19 cellular contexts compared by ENCODE assay signal in the genomic region with DNA sequence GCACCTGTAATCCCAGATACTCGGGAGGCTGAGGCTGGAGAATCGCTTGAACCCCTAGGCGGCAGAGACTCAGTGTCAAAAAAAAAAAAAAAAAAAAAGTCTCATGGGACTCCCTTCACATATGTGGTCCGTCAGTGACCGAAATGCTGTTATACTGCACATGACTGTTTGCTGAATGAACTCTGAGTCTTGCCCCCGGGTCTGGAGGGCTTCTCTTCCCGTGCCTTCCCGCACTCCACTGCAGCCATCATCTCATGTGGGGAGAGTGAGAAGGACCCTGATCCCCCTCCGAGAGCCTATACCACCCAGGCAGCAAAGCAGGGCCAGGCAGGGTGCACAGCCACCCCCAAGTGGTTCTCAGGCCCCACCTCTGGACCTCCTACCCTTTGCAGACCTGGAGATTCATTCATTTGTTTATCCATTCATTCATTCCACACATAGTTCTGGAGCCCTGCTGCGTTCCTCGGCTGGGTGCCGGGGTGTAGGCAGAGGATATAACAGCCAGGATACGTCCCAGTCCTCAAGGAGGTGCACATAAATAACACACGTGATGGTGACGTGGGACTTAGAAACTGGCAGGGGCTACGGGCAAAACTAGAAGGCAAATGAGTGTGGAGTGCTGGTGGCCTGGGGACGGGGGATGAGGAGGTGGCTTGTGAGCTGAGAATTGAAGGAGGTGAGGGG. TPM values are rescaled to one million over a fixed set of nuclear protein-coding genes. Genes with fewer than 3 reads are reported as not detected.
DNase-seq lines count a peak whose midpoint lies in the region; TF ChIP-seq lines count a peak whose summit lies in the region.
"Had no signal": no experiment of that assay in that cellular context is flagged by ENCODE, and none has a peak within 500 bp of the region (broad histone marks: within the 10 kb centered on the region; RNA-seq: fewer than 3 reads in every experiment).

No MANE protein-coding gene starts in this region.

- H3K9me3 ChIP-seq in esophagus muscularis mucosa (no peaks in the 10 kb centered on the region), stomach smooth muscle (ENCODE audit: control insufficient read depth in 2 of 2, low read length in 2 of 2) (no peaks in the 10 kb centered on the region)
- H3K9me3 ChIP-seq: esophagus squamous epithelium had no signal

- H3K36me3 ChIP-seq in esophagus muscularis mucosa (peaks cover 0 to 5% (median 3%) of the 10 kb centered on the region in 4 donors), stomach smooth muscle (ENCODE audit: control insufficient read depth in 2 of 2, insufficient read depth in 2 of 2, low read length in 2 of 2) (peaks cover 0 to 1% of the 10 kb centered on the region in 2 donors)

- peaks cover 5% of the 10 kb centered on the region for H3K27me3 Mint-ChIP-seq in endothelial cell (ENCODE audit: unreplicated experiment)
- H3K27me3 Mint-ChIP-seq: brain had no signal

- H3K4me1 ChIP-seq in esophagus muscularis mucosa, result peaks cover 11 to 45% (median 39%) of the 10 kb centered on the region in 4 donors
- H3K4me1 ChIP-seq in stomach smooth muscle (ENCODE audit: control insufficient read depth, insufficient read depth, low read length), result peaks cover 25% of the 10 kb centered on the region

- POLR2A ChIA-PET in HEK293T (lab: Yijun Ruan, JAX), result interaction anchor here (2.4 to 3.3 kb wide), 2 partner anchors 14 to 61 kb away, joined by 13 to 17 read pairs; partner anchors contain the start of gene NDUFA11

- H3K4me3 ChIP-seq in esophagus muscularis mucosa (no peak overlapping the region), stomach smooth muscle (ENCODE audit: low read length in 2 of 2) (peak overlapping the region in 1 of 2 donors; percentile 29)
- H3K4me3 ChIP-seq: dorsolateral prefrontal cortex, esophagus squamous epithelium, smooth muscle cell had no signal

- TF ChIP-seq POLR2A in esophagus muscularis mucosa (IDR thresholded peaks at IDR 0.05; ENCODE audit: low read depth), result no peak

- H3K36me3 Mint-ChIP-seq in endothelial cell (ENCODE audit: low read depth, unreplicated experiment), result no peaks in the 10 kb centered on the region
- H3K36me3 Mint-ChIP-seq: activated naive CD4-positive, alpha-beta T cell treated with anti-CD3 and anti-CD28 coated beads, Interleukin-2, amount 10 ng/mL, durations not matched to agents 7 days and 5 days; brain had no signal

- no peaks in the 10 kb centered on the region for H3K4me1 Mint-ChIP-seq in endothelial cell (ENCODE audit: unreplicated experiment)
- H3K4me1 Mint-ChIP-seq: activated naive CD4-positive, alpha-beta T cell treated with anti-CD3 and anti-CD28 coated beads, Interleukin-2, amount 10 ng/mL, durations not matched to agents 7 days and 5 days had no signal

- H3K27me3 ChIP-seq in esophagus muscularis mucosa (peaks cover 0 to 4% (median 0%) of the 10 kb centered on the region in 4 donors), stomach smooth muscle (ENCODE audit: control insufficient read depth in 1 of 2, insufficient read depth in 2 of 2, low read length in 2 of 2) (no peaks in the 10 kb centered on the region)

- no peak for TF ChIP-seq EP300 in esophagus muscularis mucosa (IDR thresholded peaks at IDR 0.05)

- intact Hi-C loops in esophagus muscularis mucosa (cut with DNase I), result no loop called here

- no peak overlapping the region for H3K27ac Mint-ChIP-seq in endothelial cell (ENCODE audit: unreplicated experiment)
- H3K27ac Mint-ChIP-seq: activated naive CD4-positive, alpha-beta T cell treated with anti-CD3 and anti-CD28 coated beads, Interleukin-2, amount 10 ng/mL, durations not matched to agents 7 days and 5 days; brain; stimulated activated naive CD8-positive, alpha-beta T cell treated with anti-CD3 and anti-CD28 coated beads, Interleukin-15, Interleukin-2, amounts not matched to agents 100 ng/mL and 50 ng/mL, for 24 hours; T-helper 2 cell treated with Interferon-gamma antibody and Interleukin-4, amounts not matched to agents 5 μg/mL and 100 μg/mL, for 36 hours had no signal

- no peak overlapping the region for H3K9ac ChIP-seq in stomach smooth muscle (ENCODE audit: low read length in 2 of 2)

- no peak for DNase-seq in HEK293T (ENCODE audit: extremely low spot score)
- DNase-seq in esophagus muscularis mucosa (ENCODE audit: extremely low spot score), result no peak
- DNase-seq in NCI-H2107 (lab: John Stamatoyannopoulos, UW), result no peak
- DNase-seq in endothelial cell (ENCODE audit: low spot score), result no peak
- DNase-seq: activated CD8-positive, alpha-beta memory T cell treated with anti-CD3 and anti-CD28 coated beads, Interleukin-2, amount 50 U/mL, for 48 hours; activated naive CD4-positive, alpha-beta T cell treated with anti-CD3 and anti-CD28 coated beads, Interleukin-2, amount 10 ng/mL, durations not matched to agents 7 days and 5 days; DMS79; dorsolateral prefrontal cortex; esophagus squamous epithelium; hypothalamus; left cardiac atrium; NK-92 treated with Interleukin-12 subunit alpha and Interleukin-12 subunit beta, amount 100 ng/mL, for 24 hours had no signal

- H3K27ac ChIP-seq in esophagus muscularis mucosa (replicated peaks in 1 of 4), result peak overlapping the region; percentile 75 to 80 (median 78)
- peak overlapping the region; percentile 11 for H3K27ac ChIP-seq in stomach smooth muscle (ENCODE audit: low read length)
- H3K27ac ChIP-seq: C4-2B, dorsolateral prefrontal cortex, esophagus squamous epithelium had no signal

- WGBS in esophagus muscularis mucosa, result 39% methylated on average over 17 of the region's 17 CpGs

- no peaks in the 10 kb centered on the region for H3K9me3 Mint-ChIP-seq in endothelial cell (ENCODE audit: unreplicated experiment)
- H3K9me3 Mint-ChIP-seq: activated naive CD4-positive, alpha-beta T cell treated with anti-CD3 and anti-CD28 coated beads, Interleukin-2, amount 10 ng/mL, durations not matched to agents 7 days and 5 days; stimulated activated naive CD8-positive, alpha-beta T cell treated with anti-CD3 and anti-CD28 coated beads, Interleukin-15, Interleukin-2, amounts not matched to agents 100 ng/mL and 50 ng/mL, for 24 hours; T-helper 2 cell treated with Interferon-gamma antibody and Interleukin-4, amounts not matched to agents 5 μg/mL and 100 μg/mL, for 36 hours had no signal

- TF ChIP-seq CTCF in esophagus muscularis mucosa (IDR thresholded peaks at IDR 0.05) (no peak), endothelial cell (IDR thresholded peaks at IDR 0.05; ENCODE audit: unreplicated experiment) (no peak)

- CTCF ChIA-PET in HEK293T (lab: Yijun Ruan, JAX), result interaction anchor here (4.2 kb wide), 1 partner anchor 85 kb away, joined by 22 read pairs; the partner anchor contains the start of gene NRTN

- H3K4me3 Mint-ChIP-seq in endothelial cell (ENCODE audit: unreplicated experiment), result no peak overlapping the region
- H3K4me3 Mint-ChIP-seq: activated naive CD4-positive, alpha-beta T cell treated with anti-CD3 and anti-CD28 coated beads, Interleukin-2, amount 10 ng/mL, durations not matched to agents 7 days and 5 days; brain; stimulated activated naive CD8-positive, alpha-beta T cell treated with anti-CD3 and anti-CD28 coated beads, Interleukin-15, Interleukin-2, amounts not matched to agents 100 ng/mL and 50 ng/mL, for 24 hours; T-helper 2 cell treated with Interferon-gamma antibody and Interleukin-4, amounts not matched to agents 5 μg/mL and 100 μg/mL, for 36 hours had no signal

TF ChIP-seq in HEK293T, 16 proteins besides CTCF, POLR2A, EP300 and RAD21:
- TF ChIP-seq, protein P1, sequence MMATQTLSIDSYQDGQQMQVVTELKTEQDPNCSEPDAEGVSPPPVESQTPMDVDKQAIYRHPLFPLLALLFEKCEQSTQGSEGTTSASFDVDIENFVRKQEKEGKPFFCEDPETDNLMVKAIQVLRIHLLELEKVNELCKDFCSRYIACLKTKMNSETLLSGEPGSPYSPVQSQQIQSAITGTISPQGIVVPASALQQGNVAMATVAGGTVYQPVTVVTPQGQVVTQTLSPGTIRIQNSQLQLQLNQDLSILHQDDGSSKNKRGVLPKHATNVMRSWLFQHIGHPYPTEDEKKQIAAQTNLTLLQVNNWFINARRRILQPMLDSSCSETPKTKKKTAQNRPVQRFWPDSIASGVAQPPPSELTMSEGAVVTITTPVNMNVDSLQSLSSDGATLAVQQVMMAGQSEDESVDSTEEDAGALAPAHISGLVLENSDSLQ (IDR thresholded peaks at IDR 0.05), result peak; percentile 55
- no peak for TF ChIP-seq CTBP1 (IDR thresholded peaks at IDR 0.05; ENCODE audit: borderline replicate concordance)
- peak; percentile 79 for TF ChIP-seq ZNF384 (IDR thresholded peaks at IDR 0.05)

RNA-seq across cellular contexts. Expression of gene NDUFA11, which starts 14.2 kb away (rescaled TPM):
- total RNA-seq in esophagus muscularis mucosa (100 to 1,000 TPM; 292 to 378 (median 314) TPM), endothelial cell (ENCODE audit: unreplicated experiment) (211 TPM)

RNA-seq across cellular contexts. Expression of gene VMAC, which starts 15.2 kb away (rescaled TPM):
- 10 to 100 TPM in 1 of 4 donors, 1 to 10 TPM in 3; 5.0 to 12.5 (median 7.6) TPM for total RNA-seq in esophagus muscularis mucosa
- 8.9 TPM for total RNA-seq in endothelial cell (ENCODE audit: unreplicated experiment)

RNA-seq across cellular contexts. Expression of gene FUT5, which starts 19.1 kb away (rescaled TPM):
- total RNA-seq in esophagus muscularis mucosa (not detected), endothelial cell (ENCODE audit: unreplicated experiment) (not detected)
- total RNA-seq: esophagus squamous epithelium, left cardiac atrium, osteocyte, smooth muscle cell had no signal

RNA-seq across cellular contexts. Expression of gene CAPS, which starts 24.6 kb away (rescaled TPM):
- total RNA-seq in esophagus muscularis mucosa, result 10 to 100 TPM in 3 of 4 donors, 1 to 10 TPM in 1; 5.5 to 16.1 (median 15.2) TPM
- total RNA-seq in endothelial cell (ENCODE audit: unreplicated experiment), result 9.3 TPM

RNA-seq across cellular contexts. Expression of gene FUT3, which starts 38.2 kb away (rescaled TPM):
- under 1 TPM in 1 of 4 donors, not detected in 3; 0.57 TPM for total RNA-seq in esophagus muscularis mucosa
- total RNA-seq in endothelial cell (ENCODE audit: unreplicated experiment), result 1.4 TPM
- total RNA-seq: left cardiac atrium, osteocyte had no signal
